ENCODE assay signal across 27 cellular contexts in the genomic region with DNA sequence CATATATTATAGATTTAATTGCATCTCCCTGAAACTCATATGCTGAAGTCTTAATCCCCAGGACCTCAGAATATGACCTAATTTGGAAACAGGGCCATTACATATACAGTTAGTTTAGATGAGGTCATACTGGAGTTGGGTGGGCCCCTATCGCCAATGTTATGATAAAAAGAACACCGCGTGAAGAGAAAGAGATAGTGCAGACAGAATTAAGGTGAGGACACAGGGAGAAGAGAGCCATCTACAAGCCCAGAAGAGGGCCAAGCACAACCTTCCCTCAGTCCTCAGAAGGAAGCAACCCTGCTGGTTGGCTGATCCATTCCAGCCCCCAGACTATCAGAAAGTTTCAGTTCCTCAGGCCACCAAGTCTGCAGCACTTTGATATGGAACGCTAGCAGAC.
"Had no signal": no experiment of that assay in that cellular context is flagged by ENCODE, and none has a peak within 500 bp of the region (broad histone marks: within the 10 kb centered on the region; RNA-seq: fewer than 3 reads in every experiment).

No MANE protein-coding gene starts in this region.

- ATAC-seq: esophagus mucosa; foreskin keratinocyte; gastroesophageal sphincter; heart right ventricle; left cardiac atrium; left lung; naive thymus-derived CD8-positive, alpha-beta T cell; stimulated activated effector memory CD8-positive, alpha-beta T cell treated with anti-CD3 and anti-CD28 coated beads, Interleukin-12 subunit alpha, Interleukin-12 subunit beta, amount 100 ng/mL, for 72 hours; stimulated activated naive CD8-positive, alpha-beta T cell treated with anti-CD3 and anti-CD28 coated beads, Interleukin-15, Interleukin-2, amounts not matched to agents 100 U/mL and 50 U/mL, for 24 hours had no signal

- H3K4me3 ChIP-seq: colonic mucosa, gastroesophageal sphincter, heart right ventricle, left lung, prostate gland, right atrium auricular region, sigmoid colon, testis, tibial artery had no signal

- DNase-seq: colonic mucosa; effector CD8-positive, alpha-beta T cell; endodermal cell; foreskin keratinocyte; glutamatergic neuron; heart right ventricle; hippocampal formation; left cardiac atrium; left lung; mesendoderm; naive thymus-derived CD8-positive, alpha-beta T cell; nephron progenitor cell; nucleus accumbens; sigmoid colon; stimulated activated CD4-positive, alpha-beta T cell treated with anti-CD3 and anti-CD28 coated beads, Interleukin-2, amount 100 ng/mL, for 24 hours; stimulated activated CD4-positive, alpha-beta T cell treated with anti-CD3 and anti-CD28 coated beads, Interleukin-4, amount 100 ng/mL, for 24 hours; stimulated activated naive CD8-positive, alpha-beta T cell treated with anti-CD3 and anti-CD28 coated beads, Interleukin-15, Interleukin-2, amounts not matched to agents 100 U/mL and 50 U/mL, for 24 hours; substantia nigra; testis; tibial artery had no signal

- H3K27ac ChIP-seq: colonic mucosa, epithelial cell of prostate, foreskin keratinocyte, gastroesophageal sphincter, heart right ventricle, left lung, prostate gland, right atrium auricular region, sigmoid colon, testis, tibial artery had no signal

- H3K4me1 ChIP-seq: colonic mucosa, foreskin keratinocyte, gastroesophageal sphincter, heart right ventricle, left lung, prostate gland, right atrium auricular region, sigmoid colon, testis, tibial artery had no signal

- H3K36me3 ChIP-seq: colonic mucosa, gastroesophageal sphincter, heart right ventricle, left lung, prostate gland, right atrium auricular region, sigmoid colon, tibial artery had no signal

- FAIRE-seq: islet of Langerhans had no signal

- H3K27me3 ChIP-seq: colonic mucosa, foreskin keratinocyte, left lung, right atrium auricular region, sigmoid colon, testis, tibial artery had no signal

- H3K9me3 ChIP-seq: colonic mucosa, gastroesophageal sphincter, heart right ventricle, left lung, prostate gland, right atrium auricular region, sigmoid colon, testis, tibial artery had no signal
